12 cellular contexts compared by ENCODE assay signal in genomic region chr3:27666277-27666676, GRCh38. TPM values are rescaled to one million over a fixed set of nuclear protein-coding genes. Genes with fewer than 3 reads are reported as not detected.
A peak's percentile ranks its signal among the peaks of the same experiment; 100 is the strongest.
DNase-seq lines count a peak whose midpoint lies in the region; ATAC-seq and TF ChIP-seq lines count a peak whose summit lies in the region.
"Had no signal": no experiment of that assay in that cellular context is flagged by ENCODE, and none has a peak within 500 bp of the region (broad histone marks: within the 10 kb centered on the region; RNA-seq: fewer than 3 reads in every experiment).

No MANE protein-coding gene starts in this region.

- DNase-seq in activated CD4-positive, alpha-beta memory T cell treated with anti-CD3 and anti-CD28 coated beads, Interleukin-2, amount 10 ng/mL, durations not matched to agents 7 days and 5 days, result no peak
- no peak for DNase-seq in activated CD4-positive, alpha-beta memory T cell treated with anti-CD3 and anti-CD28 coated beads for 36 hours
- DNase-seq in spleen (no peak), adrenal gland (no peak), UCSD-AML1 (lab: John Stamatoyannopoulos, UW; ENCODE audit: unreplicated experiment) (no peak), superior temporal gyrus (ENCODE audit: extremely low spot score) (no peak)
- DNase-seq: effector memory CD4-positive, alpha-beta T cell; stomach had no signal

- H3K27me3 ChIP-seq in spleen (replicated peaks in 1 of 7), result no peaks in the 10 kb centered on the region
- H3K27me3 ChIP-seq in adrenal gland, result no peaks in the 10 kb centered on the region
- H3K27me3 ChIP-seq: stomach had no signal

- H3K36me3 ChIP-seq in spleen (no peaks in the 10 kb centered on the region), adrenal gland (replicated peaks in 1 of 2) (no peaks in the 10 kb centered on the region)
- H3K36me3 ChIP-seq: stomach had no signal

- CTCF ChIA-PET in activated CD4-positive, alpha-beta memory T cell treated with anti-CD3 and anti-CD28 coated beads, Interleukin-2, amount 10 ng/mL, durations not matched to agents 7 days and 5 days (lab: Charles Lee), result interaction anchor here (0.9 to 2.9 kb wide), 4 partner anchors 8 to 353 kb away, joined by 3 to 20 read pairs (median 3); no protein-coding TSS in a partner anchor
- CTCF ChIA-PET in activated CD4-positive, alpha-beta memory T cell treated with anti-CD3 and anti-CD28 coated beads for 36 hours (lab: Charles Lee), result interaction anchor here (1.2 kb wide), 1 partner anchor 309 kb away, joined by 3 read pairs; no protein-coding TSS in a partner anchor

- H3K4me3 Mint-ChIP-seq in activated CD4-positive, alpha-beta memory T cell treated with anti-CD3 and anti-CD28 coated beads, Interleukin-2, amount 10 ng/mL, durations not matched to agents 7 days and 5 days, result no peak overlapping the region
- H3K4me3 Mint-ChIP-seq in activated CD4-positive, alpha-beta memory T cell treated with anti-CD3 and anti-CD28 coated beads for 36 hours, result no peak overlapping the region
- peak overlapping the region in 4 of 5 experiments; percentile 67 to 84 (median 72) for H3K4me3 Mint-ChIP-seq in brain
- H3K4me3 Mint-ChIP-seq: activated CD4-positive, alpha-beta T cell treated with anti-CD3 and anti-CD28 coated beads for 36 hours had no signal

- ATAC-seq in HG03103 (IDR thresholded peaks at IDR 0.05; ENCODE audit: low read depth, unreplicated experiment), result peak; percentile 24
- ATAC-seq: activated CD4-positive, alpha-beta T cell treated with anti-CD3 and anti-CD28 coated beads for 36 hours had no signal

- peaks cover 30% of the 10 kb centered on the region for H3K4me1 Mint-ChIP-seq in activated CD4-positive, alpha-beta memory T cell treated with anti-CD3 and anti-CD28 coated beads, Interleukin-2, amount 10 ng/mL, durations not matched to agents 7 days and 5 days
- H3K4me1 Mint-ChIP-seq in activated CD4-positive, alpha-beta memory T cell treated with anti-CD3 and anti-CD28 coated beads for 36 hours (ENCODE audit: low read depth), result peaks cover 12% of the 10 kb centered on the region
- H3K4me1 Mint-ChIP-seq in brain, result peaks cover 17% of the 10 kb centered on the region

- intact Hi-C loops in activated CD4-positive, alpha-beta memory T cell treated with anti-CD3 and anti-CD28 coated beads for 36 hours (cut with micrococcal nuclease), result no loop called here
- intact Hi-C loops in spleen (cut with DNase I; ENCODE audit: low total_unique reads), result no loop called here
- intact Hi-C loops in adrenal gland (cut with DNase I), result no loop called here

- H3K4me3 ChIP-seq in spleen (peak overlapping the region in 2 of 8 donors; percentile 1 to 29), adrenal gland (no peak overlapping the region)
- H3K4me3 ChIP-seq: stomach had no signal

- TF ChIP-seq POLR2A in spleen (IDR thresholded peaks at IDR 0.05) (no peak), adrenal gland (IDR thresholded peaks at IDR 0.05) (no peak)

- TF ChIP-seq CTCF in brain (conservative IDR thresholded peaks at IDR 0.05) (no peak), spleen (IDR thresholded peaks at IDR 0.05 in 8 of 11, conservative IDR thresholded peaks at IDR 0.05 in 3 of 11) (no peak), adrenal gland (IDR thresholded peaks at IDR 0.05) (no peak)

- POLR2A ChIA-PET in activated CD4-positive, alpha-beta memory T cell treated with anti-CD3 and anti-CD28 coated beads, Interleukin-2, amount 10 ng/mL, durations not matched to agents 7 days and 5 days (lab: Charles Lee), result interaction anchor here (0.6 to 1.7 kb wide), 4 partner anchors 9 to 182 kb away, joined by 3 to 5 read pairs (median 4); partner anchors contain the start of gene SLC4A7
- POLR2A ChIA-PET in activated CD4-positive, alpha-beta memory T cell treated with anti-CD3 and anti-CD28 coated beads for 36 hours (lab: Charles Lee), result no interaction called here

- peaks cover 6% of the 10 kb centered on the region for H3K36me3 Mint-ChIP-seq in activated CD4-positive, alpha-beta memory T cell treated with anti-CD3 and anti-CD28 coated beads, Interleukin-2, amount 10 ng/mL, durations not matched to agents 7 days and 5 days (ENCODE audit: low read depth)
- H3K36me3 Mint-ChIP-seq in activated CD4-positive, alpha-beta memory T cell treated with anti-CD3 and anti-CD28 coated beads for 36 hours, result no peaks in the 10 kb centered on the region
- no peaks in the 10 kb centered on the region for H3K36me3 Mint-ChIP-seq in brain

- H3K9me3 Mint-ChIP-seq in activated CD4-positive, alpha-beta memory T cell treated with anti-CD3 and anti-CD28 coated beads, Interleukin-2, amount 10 ng/mL, durations not matched to agents 7 days and 5 days, result no peaks in the 10 kb centered on the region
- no peaks in the 10 kb centered on the region for H3K9me3 Mint-ChIP-seq in activated CD4-positive, alpha-beta memory T cell treated with anti-CD3 and anti-CD28 coated beads for 36 hours
- H3K9me3 Mint-ChIP-seq in brain, result peaks cover 0 to 4% (median 0%) of the 10 kb centered on the region in 5 experiments

- H3K27ac Mint-ChIP-seq in activated CD4-positive, alpha-beta memory T cell treated with anti-CD3 and anti-CD28 coated beads, Interleukin-2, amount 10 ng/mL, durations not matched to agents 7 days and 5 days, result peak overlapping the region; percentile 37
- no peak overlapping the region for H3K27ac Mint-ChIP-seq in activated CD4-positive, alpha-beta memory T cell treated with anti-CD3 and anti-CD28 coated beads for 36 hours
- peak overlapping the region; percentile 39 to 93 (median 77) for H3K27ac Mint-ChIP-seq in brain
- H3K27ac Mint-ChIP-seq: activated CD4-positive, alpha-beta T cell treated with anti-CD3 and anti-CD28 coated beads for 36 hours had no signal

- H3K9me3 ChIP-seq in spleen (no peaks in the 10 kb centered on the region), adrenal gland (replicated peaks in 1 of 3) (no peaks in the 10 kb centered on the region)
- H3K9me3 ChIP-seq: stomach had no signal

- H3K4me1 ChIP-seq in spleen, result peaks cover 0 to 26% (median 13%) of the 10 kb centered on the region in 6 donors
- H3K4me1 ChIP-seq in adrenal gland (replicated peaks in 1 of 2), result peaks cover 0 to 8% of the 10 kb centered on the region in 2 donors

- H3K27ac ChIP-seq in spleen, result peak overlapping the region in 7 of 8 donors; percentile 32 to 73 (median 66)
- peak overlapping the region in 1 of 5 donors; percentile 45 for H3K27ac ChIP-seq in adrenal gland

- WGBS in spleen, 5 donors, result 3 to 13% (median 9%) methylated on average over 1 of the region's 1 CpG
- 29 to 51% (median 40%) methylated on average over 1 of the region's 1 CpG for WGBS in adrenal gland, 4 donors

- no peaks in the 10 kb centered on the region for H3K27me3 Mint-ChIP-seq in activated CD4-positive, alpha-beta memory T cell treated with anti-CD3 and anti-CD28 coated beads, Interleukin-2, amount 10 ng/mL, durations not matched to agents 7 days and 5 days
- no peaks in the 10 kb centered on the region for H3K27me3 Mint-ChIP-seq in activated CD4-positive, alpha-beta memory T cell treated with anti-CD3 and anti-CD28 coated beads for 36 hours
- peaks cover 7% of the 10 kb centered on the region for H3K27me3 Mint-ChIP-seq in brain
- H3K27me3 Mint-ChIP-seq: activated CD4-positive, alpha-beta T cell treated with anti-CD3 and anti-CD28 coated beads for 36 hours had no signal

RNA-seq across cellular contexts. Expression of gene EOMES, which starts 55.8 kb away (rescaled TPM):
- 1 to 10 TPM; 4.6 to 5.6 TPM for total RNA-seq in activated CD4-positive, alpha-beta memory T cell treated with anti-CD3 and anti-CD28 coated beads, Interleukin-2, amount 10 ng/mL, durations not matched to agents 7 days and 5 days
- 1 to 10 TPM; 1.4 to 1.5 TPM for total RNA-seq in activated CD4-positive, alpha-beta memory T cell treated with anti-CD3 and anti-CD28 coated beads for 36 hours
- polyA plus RNA-seq in brain (ENCODE audit: insufficient read depth, low read depth, low replicate concordance) (not detected), spleen (1 to 10 TPM; 1.1 to 2.3 (median 1.3) TPM), adrenal gland (under 1 TPM; 0.10 to 0.55 (median 0.16) TPM)
- total RNA-seq in spleen (10 to 100 TPM in 6 of 7 donors, 1 to 10 TPM in 1; 7.7 to 17.2 (median 14.6) TPM), adrenal gland (1 to 10 TPM in 1 of 8 donors, under 1 TPM in 7; 0.21 to 1.2 (median 0.45) TPM)
- polyA plus RNA-seq: AG04450 had no signal

Comparison
In these comparisons a context has a peak if more than half of its experiments do, and no peak if none do; other contexts are left out.
1. H3K4me3 Mint-ChIP-seq: peak in brain (4 of 5); none in activated CD4-positive, alpha-beta memory T cell treated with anti-CD3 and anti-CD28 coated beads, Interleukin-2, amount 10 ng/mL, durations not matched to agents 7 days and 5 days (single experiment) and activated CD4-positive, alpha-beta memory T cell treated with anti-CD3 and anti-CD28 coated beads for 36 hours (single experiment).